ENCODE assay signal across 2 cellular contexts in genomic region chr20:45400346-45401031, GRCh38.
TF ChIP-seq lines count a peak whose summit lies in the region.

No MANE protein-coding gene starts in this region.

TF ChIP-seq in HepG2, 621 proteins besides CTCF, POLR2A, EP300 and RAD21 (continues in another document):
- TF ChIP-seq NRL (CRISPR knock-in tag; IDR thresholded peaks at IDR 0.05; ENCODE audit: borderline replicate concordance) (0 out of 2 replicates have a peak, but pooled peaks have one; percentile 46), NCOA2 (CRISPR knock-in tag; IDR thresholded peaks at IDR 0.05) (no peak), ZMYM2 (CRISPR knock-in tag; IDR thresholded peaks at IDR 0.05) (peak; percentile 60; the same call in 1 of the 2 replicates), ETV6 (CRISPR knock-in tag; conservative IDR thresholded peaks at IDR 0.05) (no peak), HES4 (CRISPR knock-in tag; IDR thresholded peaks at IDR 0.05; ENCODE audit: borderline replicate concordance) (no peak), MLLT10 (CRISPR knock-in tag; IDR thresholded peaks at IDR 0.05) (no peak), ZSCAN12 (CRISPR knock-in tag; IDR thresholded peaks at IDR 0.05) (no peak), ZNF274 (CRISPR knock-in tag; IDR thresholded peaks at IDR 0.05) (no peak), ZNF275 (CRISPR knock-in tag; IDR thresholded peaks at IDR 0.05; ENCODE audit: borderline replicate concordance) (no peak), ZNF44 (CRISPR knock-in tag; IDR thresholded peaks at IDR 0.05) (no peak), ZNF546 (CRISPR knock-in tag; conservative IDR thresholded peaks at IDR 0.05) (no peak), ZNF780A (CRISPR knock-in tag; IDR thresholded peaks at IDR 0.05) (no peak), ZNF674 (CRISPR knock-in tag; IDR thresholded peaks at IDR 0.05; ENCODE audit: low read depth) (no peak), ERF (CRISPR knock-in tag; IDR thresholded peaks at IDR 0.05) (no peak)
- TF ChIP-seq, protein P1, sequence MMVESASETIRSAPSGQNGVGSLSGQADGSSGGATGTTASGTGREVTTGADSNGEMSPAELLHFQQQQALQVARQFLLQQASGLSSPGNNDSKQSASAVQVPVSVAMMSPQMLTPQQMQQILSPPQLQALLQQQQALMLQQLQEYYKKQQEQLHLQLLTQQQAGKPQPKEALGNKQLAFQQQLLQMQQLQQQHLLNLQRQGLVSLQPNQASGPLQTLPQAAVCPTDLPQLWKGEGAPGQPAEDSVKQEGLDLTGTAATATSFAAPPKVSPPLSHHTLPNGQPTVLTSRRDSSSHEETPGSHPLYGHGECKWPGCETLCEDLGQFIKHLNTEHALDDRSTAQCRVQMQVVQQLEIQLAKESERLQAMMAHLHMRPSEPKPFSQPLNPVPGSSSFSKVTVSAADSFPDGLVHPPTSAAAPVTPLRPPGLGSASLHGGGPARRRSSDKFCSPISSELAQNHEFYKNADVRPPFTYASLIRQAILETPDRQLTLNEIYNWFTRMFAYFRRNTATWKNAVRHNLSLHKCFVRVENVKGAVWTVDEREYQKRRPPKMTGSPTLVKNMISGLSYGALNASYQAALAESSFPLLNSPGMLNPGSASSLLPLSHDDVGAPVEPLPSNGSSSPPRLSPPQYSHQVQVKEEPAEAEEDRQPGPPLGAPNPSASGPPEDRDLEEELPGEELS (CRISPR knock-in tag; IDR thresholded peaks at IDR 0.05), result no peak
- TF ChIP-seq, protein P2, sequence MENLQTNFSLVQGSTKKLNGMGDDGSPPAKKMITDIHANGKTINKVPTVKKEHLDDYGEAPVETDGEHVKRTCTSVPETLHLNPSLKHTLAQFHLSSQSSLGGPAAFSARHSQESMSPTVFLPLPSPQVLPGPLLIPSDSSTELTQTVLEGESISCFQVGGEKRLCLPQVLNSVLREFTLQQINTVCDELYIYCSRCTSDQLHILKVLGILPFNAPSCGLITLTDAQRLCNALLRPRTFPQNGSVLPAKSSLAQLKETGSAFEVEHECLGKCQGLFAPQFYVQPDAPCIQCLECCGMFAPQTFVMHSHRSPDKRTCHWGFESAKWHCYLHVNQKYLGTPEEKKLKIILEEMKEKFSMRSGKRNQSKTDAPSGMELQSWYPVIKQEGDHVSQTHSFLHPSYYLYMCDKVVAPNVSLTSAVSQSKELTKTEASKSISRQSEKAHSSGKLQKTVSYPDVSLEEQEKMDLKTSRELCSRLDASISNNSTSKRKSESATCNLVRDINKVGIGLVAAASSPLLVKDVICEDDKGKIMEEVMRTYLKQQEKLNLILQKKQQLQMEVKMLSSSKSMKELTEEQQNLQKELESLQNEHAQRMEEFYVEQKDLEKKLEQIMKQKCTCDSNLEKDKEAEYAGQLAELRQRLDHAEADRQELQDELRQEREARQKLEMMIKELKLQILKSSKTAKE (CRISPR knock-in tag; IDR thresholded peaks at IDR 0.05; ENCODE audit: borderline replicate concordance), result 0 out of 2 replicates have a peak, but pooled peaks have one; percentile 31
- TF ChIP-seq, protein P3, sequence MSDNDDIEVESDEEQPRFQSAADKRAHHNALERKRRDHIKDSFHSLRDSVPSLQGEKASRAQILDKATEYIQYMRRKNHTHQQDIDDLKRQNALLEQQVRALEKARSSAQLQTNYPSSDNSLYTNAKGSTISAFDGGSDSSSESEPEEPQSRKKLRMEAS (IDR thresholded peaks at IDR 0.05), result no peak
- TF ChIP-seq, protein P4, sequence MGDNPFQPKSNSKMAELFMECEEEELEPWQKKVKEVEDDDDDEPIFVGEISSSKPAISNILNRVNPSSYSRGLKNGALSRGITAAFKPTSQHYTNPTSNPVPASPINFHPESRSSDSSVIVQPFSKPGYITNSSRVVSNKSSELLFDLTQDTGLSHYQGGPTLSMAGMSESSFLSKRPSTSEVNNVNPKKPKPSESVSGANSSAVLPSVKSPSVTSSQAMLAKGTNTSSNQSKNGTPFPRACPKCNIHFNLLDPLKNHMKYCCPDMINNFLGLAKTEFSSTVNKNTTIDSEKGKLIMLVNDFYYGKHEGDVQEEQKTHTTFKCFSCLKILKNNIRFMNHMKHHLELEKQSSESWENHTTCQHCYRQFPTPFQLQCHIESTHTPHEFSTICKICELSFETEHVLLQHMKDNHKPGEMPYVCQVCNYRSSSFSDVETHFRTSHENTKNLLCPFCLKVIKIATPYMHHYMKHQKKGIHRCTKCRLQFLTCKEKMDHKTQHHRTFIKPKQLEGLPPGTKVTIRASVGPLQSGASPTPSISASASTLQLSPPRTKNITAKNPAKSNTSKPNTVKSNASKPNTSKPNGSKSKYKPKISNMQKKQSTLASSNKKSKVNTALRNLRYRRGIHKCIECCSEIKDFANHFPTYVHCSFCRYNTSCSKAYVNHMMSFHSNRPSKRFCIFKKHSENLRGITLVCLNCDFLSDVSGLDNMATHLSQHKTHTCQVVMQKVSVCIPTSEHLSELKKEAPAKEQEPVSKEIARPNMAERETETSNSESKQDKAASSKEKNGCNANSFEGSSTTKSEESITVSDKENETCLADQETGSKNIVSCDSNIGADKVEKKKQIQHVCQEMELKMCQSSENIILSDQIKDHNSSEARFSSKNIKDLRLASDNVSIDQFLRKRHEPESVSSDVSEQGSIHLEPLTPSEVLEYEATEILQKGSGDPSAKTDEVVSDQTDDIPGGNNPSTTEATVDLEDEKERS (CRISPR knock-in tag; IDR thresholded peaks at IDR 0.05), result peak; percentile 98
- TF ChIP-seq, protein P5, sequence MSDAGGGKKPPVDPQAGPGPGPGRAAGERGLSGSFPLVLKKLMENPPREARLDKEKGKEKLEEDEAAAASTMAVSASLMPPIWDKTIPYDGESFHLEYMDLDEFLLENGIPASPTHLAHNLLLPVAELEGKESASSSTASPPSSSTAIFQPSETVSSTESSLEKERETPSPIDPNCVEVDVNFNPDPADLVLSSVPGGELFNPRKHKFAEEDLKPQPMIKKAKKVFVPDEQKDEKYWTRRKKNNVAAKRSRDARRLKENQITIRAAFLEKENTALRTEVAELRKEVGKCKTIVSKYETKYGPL (CRISPR knock-in tag; IDR thresholded peaks at IDR 0.05), result no peak

TF ChIP-seq in HEK293, 187 proteins besides CTCF, POLR2A, EP300 and RAD21:
- TF ChIP-seq, protein P4 (tag by site-specific recombination; IDR thresholded peaks at IDR 0.05), result peak; percentile 93
- no peak for TF ChIP-seq ZNF660 (tag by site-specific recombination; IDR thresholded peaks at IDR 0.05)
- TF ChIP-seq ZNF529 (tag by site-specific recombination; IDR thresholded peaks at IDR 0.05; ENCODE audit: insufficient replicate concordance), result peak; percentile 68
- 0 out of 2 replicates have a peak, but pooled peaks have one; percentile 49 for TF ChIP-seq ZNF558 (tag by site-specific recombination; IDR thresholded peaks at IDR 0.05)
- no peak for TF ChIP-seq OVOL3 (tag by site-specific recombination; IDR thresholded peaks at IDR 0.05)
- TF ChIP-seq ZNF585B (tag by site-specific recombination; IDR thresholded peaks at IDR 0.05), result peak; percentile 91
- TF ChIP-seq TRIM28 (IDR thresholded peaks at IDR 0.05; ENCODE audit: borderline replicate concordance, low read length), result peak; percentile 48; the same call in 1 of the 2 replicates
- no peak for TF ChIP-seq ZSCAN4 (tag by site-specific recombination; IDR thresholded peaks at IDR 0.05)
- peak; percentile 88; the same call in 1 of the 2 replicates for TF ChIP-seq ZNF626 (tag by site-specific recombination; IDR thresholded peaks at IDR 0.05)
- peak; percentile 15 for TF ChIP-seq ZNF510 (tag by site-specific recombination; IDR thresholded peaks at IDR 0.05; ENCODE audit: insufficient replicate concordance)
- 0 out of 2 replicates have a peak, but pooled peaks have one; percentile 25 for TF ChIP-seq ZNF518A (tag by site-specific recombination; conservative IDR thresholded peaks at IDR 0.05; ENCODE audit: low read depth)
- no peak for TF ChIP-seq ZXDB (tag by site-specific recombination; IDR thresholded peaks at IDR 0.05)
- no peak for TF ChIP-seq ZNF521 (tag by site-specific recombination; IDR thresholded peaks at IDR 0.05)
- peak; percentile 88 for TF ChIP-seq SETDB1 (IDR thresholded peaks at IDR 0.05; ENCODE audit: insufficient read length, low read length)
- TF ChIP-seq ZNF2 (tag by site-specific recombination; IDR thresholded peaks at IDR 0.05), result no peak
- TF ChIP-seq, protein P6, sequence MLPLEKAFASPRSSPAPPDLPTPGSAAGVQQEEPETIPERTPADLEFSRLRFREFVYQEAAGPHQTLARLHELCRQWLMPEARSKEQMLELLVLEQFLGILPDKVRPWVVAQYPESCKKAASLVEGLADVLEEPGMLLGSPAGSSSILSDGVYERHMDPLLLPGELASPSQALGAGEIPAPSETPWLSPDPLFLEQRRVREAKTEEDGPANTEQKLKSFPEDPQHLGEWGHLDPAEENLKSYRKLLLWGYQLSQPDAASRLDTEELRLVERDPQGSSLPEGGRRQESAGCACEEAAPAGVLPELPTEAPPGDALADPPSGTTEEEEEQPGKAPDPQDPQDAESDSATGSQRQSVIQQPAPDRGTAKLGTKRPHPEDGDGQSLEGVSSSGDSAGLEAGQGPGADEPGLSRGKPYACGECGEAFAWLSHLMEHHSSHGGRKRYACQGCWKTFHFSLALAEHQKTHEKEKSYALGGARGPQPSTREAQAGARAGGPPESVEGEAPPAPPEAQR (tag by site-specific recombination; IDR thresholded peaks at IDR 0.05), result no peak
